In the genomic region with DNA sequence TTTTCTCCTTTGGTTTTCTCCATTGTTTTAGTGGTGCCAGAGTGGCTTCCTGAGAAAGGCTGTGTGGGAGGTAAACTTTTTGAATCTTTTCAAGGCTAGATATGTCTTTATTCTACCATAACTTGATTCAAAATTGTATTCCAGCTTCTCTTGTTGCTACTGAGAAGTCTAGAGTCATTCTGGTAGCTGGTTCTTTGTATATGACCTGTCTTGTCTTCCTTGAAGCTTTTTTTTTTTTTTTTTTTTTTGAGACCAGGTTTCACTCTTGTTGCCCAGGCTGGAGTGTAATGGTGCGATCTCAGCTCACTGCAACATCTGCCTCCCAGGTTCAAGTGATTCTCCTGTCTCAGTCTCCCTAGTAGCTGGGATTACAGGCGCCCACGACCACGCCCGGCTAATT, we compare ENCODE assay signal across 7 cellular contexts. TPM values are rescaled to one million over a fixed set of nuclear protein-coding genes. Genes with fewer than 3 reads are reported as not detected.
DNase-seq lines count a peak whose midpoint lies in the region; ATAC-seq lines count a peak whose summit lies in the region.
"Not testable (repeated sequence)": the region's sequence is repeated elsewhere in the genome, so short reads cannot be mapped to it uniquely, and the experiment has no call there.

No MANE protein-coding gene starts in this region.

- POLR2A ChIA-PET in CD4-positive, alpha-beta memory T cell (lab: Charles Lee; ENCODE audit: partially characterized antibody), result interaction anchor here (0.8 kb wide), 1 partner anchor 18 kb away, joined by 3 read pairs; no protein-coding TSS in a partner anchor
- POLR2A ChIA-PET in T-cell (lab: Charles Lee), result interaction anchor here (0.5 to 0.7 kb wide), 3 partner anchors 20 to 1897 kb away, joined by 3 to 5 read pairs (median 3); no protein-coding TSS in a partner anchor
- POLR2A ChIA-PET in activated CD4-positive, alpha-beta memory T cell treated with anti-CD3 and anti-CD28 coated beads, Interleukin-2, amount 10 ng/mL, durations not matched to agents 7 days and 5 days (lab: Charles Lee), result interaction anchor here (0.9 to 5.4 kb wide), 4 partner anchors 12 to 113 kb away, joined by 3 to 47 read pairs (median 10); no protein-coding TSS in a partner anchor

- not testable (repeated sequence) for H3K27me3 ChIP-seq in CD4-positive, alpha-beta memory T cell (ENCODE audit: insufficient read depth, low read length)

- H3K4me1 ChIP-seq in CD4-positive, alpha-beta memory T cell (ENCODE audit: insufficient read depth, low read length), result peaks cover 85% of the 10 kb centered on the region

- peaks cover 53 to 78% (median 70%) of the 10 kb centered on the region in 4 donors for H3K4me1 Mint-ChIP-seq in CD4-positive, alpha-beta memory T cell
- peaks cover 64 to 80% (median 79%) of the 10 kb centered on the region in 3 donors for H3K4me1 Mint-ChIP-seq in T-cell
- peaks cover 86% of the 10 kb centered on the region for H3K4me1 Mint-ChIP-seq in activated CD4-positive, alpha-beta memory T cell treated with anti-CD3 and anti-CD28 coated beads, Interleukin-2, amount 10 ng/mL, durations not matched to agents 7 days and 5 days
- H3K4me1 Mint-ChIP-seq in activated naive CD4-positive, alpha-beta T cell treated with anti-CD3 and anti-CD28 coated beads for 36 hours (ENCODE audit: low read depth), result peaks cover 82% of the 10 kb centered on the region
- H3K4me1 Mint-ChIP-seq in dendritic cell treated with granulocyte-macrophage colony-stimulating factor and Interleukin-4, amounts not matched to agents 40 ng/mL and 50 ng/mL, for 4 days (ENCODE audit: low read depth), result peaks cover 70% of the 10 kb centered on the region
- peaks cover 64 to 75% of the 10 kb centered on the region in 2 donors for H3K4me1 Mint-ChIP-seq in natural killer cell treated with Interleukin-12 subunit alpha and Interleukin-12 subunit beta and Interleukin-15 and Interleukin-18, amount 100 ng/mL, for 72 hours (ENCODE audit: low read depth in 2 of 2)

- intact Hi-C loops in CD4-positive, alpha-beta memory T cell (cut with micrococcal nuclease), result not testable (repeated sequence)
- intact Hi-C loops in activated naive CD4-positive, alpha-beta T cell treated with anti-CD3 and anti-CD28 coated beads for 36 hours (cut with micrococcal nuclease), result loop anchor here (1.0 to 5.0 kb wide), 4 partner anchors 37 to 1324 kb away; a partner anchor contains a TSS
- intact Hi-C loops in dendritic cell treated with granulocyte-macrophage colony-stimulating factor and Interleukin-4, amounts not matched to agents 40 ng/mL and 50 ng/mL, for 4 days (cut with micrococcal nuclease), result loop anchor here (5.0 kb wide), 1 partner anchor 45 kb away; no protein-coding TSS in a partner anchor

- H3K4me3 ChIP-seq in CD4-positive, alpha-beta memory T cell (ENCODE audit: low read length in 2 of 2), result not testable (repeated sequence)

- H3K27ac ChIP-seq in CD4-positive, alpha-beta memory T cell (ENCODE audit: low read depth, low read length), result not testable (repeated sequence)

- H3K4me3 Mint-ChIP-seq in CD4-positive, alpha-beta memory T cell, result peak overlapping the region in 7 of 8 donors; percentile 0 to 89 (median 63)
- H3K4me3 Mint-ChIP-seq in T-cell, result peak overlapping the region in 1 of 3 donors; percentile 58
- H3K4me3 Mint-ChIP-seq in activated CD4-positive, alpha-beta memory T cell treated with anti-CD3 and anti-CD28 coated beads, Interleukin-2, amount 10 ng/mL, durations not matched to agents 7 days and 5 days, result peak overlapping the region; percentile 56
- not testable (repeated sequence) for H3K4me3 Mint-ChIP-seq in activated naive CD4-positive, alpha-beta T cell treated with anti-CD3 and anti-CD28 coated beads for 36 hours
- peak overlapping the region; percentile 23 for H3K4me3 Mint-ChIP-seq in dendritic cell treated with granulocyte-macrophage colony-stimulating factor and Interleukin-4, amounts not matched to agents 40 ng/mL and 50 ng/mL, for 4 days
- peak overlapping the region; percentile 85 for H3K4me3 Mint-ChIP-seq in natural killer cell treated with Interleukin-12 subunit alpha and Interleukin-12 subunit beta and Interleukin-15 and Interleukin-18, amount 100 ng/mL, for 72 hours

- CTCF ChIA-PET in CD4-positive, alpha-beta memory T cell (lab: Charles Lee; ENCODE audit: partially characterized antibody), result not testable (repeated sequence)
- CTCF ChIA-PET in T-cell (lab: Charles Lee), result interaction anchor here (0.6 kb wide), 3 partner anchors 22 to 273 kb away, joined by 3 to 9 read pairs (median 4); no protein-coding TSS in a partner anchor
- CTCF ChIA-PET in activated CD4-positive, alpha-beta memory T cell treated with anti-CD3 and anti-CD28 coated beads, Interleukin-2, amount 10 ng/mL, durations not matched to agents 7 days and 5 days (lab: Charles Lee), result interaction anchor here (0.6 to 2.3 kb wide), 6 partner anchors 15 to 176 kb away, joined by 3 to 8 read pairs (median 4); a partner anchor contains a TSS
- CTCF ChIA-PET in activated naive CD4-positive, alpha-beta T cell treated with anti-CD3 and anti-CD28 coated beads for 36 hours (lab: Charles Lee), result interaction anchor here (1.7 kb wide), 1 partner anchor 19 kb away, joined by 5 read pairs; no protein-coding TSS in a partner anchor

- not testable (repeated sequence) for H3K36me3 ChIP-seq in CD4-positive, alpha-beta memory T cell (ENCODE audit: insufficient read depth, low read length)

- H3K9me3 Mint-ChIP-seq in CD4-positive, alpha-beta memory T cell; T-cell; activated naive CD4-positive, alpha-beta T cell treated with anti-CD3 and anti-CD28 coated beads for 36 hours; dendritic cell treated with granulocyte-macrophage colony-stimulating factor and Interleukin-4, amounts not matched to agents 40 ng/mL and 50 ng/mL, for 4 days: not testable (repeated sequence)
- peaks cover 15% of the 10 kb centered on the region for H3K9me3 Mint-ChIP-seq in activated CD4-positive, alpha-beta memory T cell treated with anti-CD3 and anti-CD28 coated beads, Interleukin-2, amount 10 ng/mL, durations not matched to agents 7 days and 5 days
- H3K9me3 Mint-ChIP-seq in natural killer cell treated with Interleukin-12 subunit alpha and Interleukin-12 subunit beta and Interleukin-15 and Interleukin-18, amount 100 ng/mL, for 72 hours, result peaks cover 15% of the 10 kb centered on the region

- H3K27me3 Mint-ChIP-seq in CD4-positive, alpha-beta memory T cell; T-cell; activated CD4-positive, alpha-beta memory T cell treated with anti-CD3 and anti-CD28 coated beads, Interleukin-2, amount 10 ng/mL, durations not matched to agents 7 days and 5 days; activated naive CD4-positive, alpha-beta T cell treated with anti-CD3 and anti-CD28 coated beads for 36 hours (ENCODE audit: low read depth): not testable (repeated sequence)
- peaks cover 12% of the 10 kb centered on the region for H3K27me3 Mint-ChIP-seq in dendritic cell treated with granulocyte-macrophage colony-stimulating factor and Interleukin-4, amounts not matched to agents 40 ng/mL and 50 ng/mL, for 4 days
- H3K27me3 Mint-ChIP-seq in natural killer cell treated with Interleukin-12 subunit alpha and Interleukin-12 subunit beta and Interleukin-15 and Interleukin-18, amount 100 ng/mL, for 72 hours, result peaks cover 12 to 22% of the 10 kb centered on the region in 2 donors

- H3K36me3 Mint-ChIP-seq in CD4-positive, alpha-beta memory T cell; T-cell; activated naive CD4-positive, alpha-beta T cell treated with anti-CD3 and anti-CD28 coated beads for 36 hours (ENCODE audit: low read depth); dendritic cell treated with granulocyte-macrophage colony-stimulating factor and Interleukin-4, amounts not matched to agents 40 ng/mL and 50 ng/mL, for 4 days (ENCODE audit: low read depth): not testable (repeated sequence)
- peaks cover 37% of the 10 kb centered on the region for H3K36me3 Mint-ChIP-seq in activated CD4-positive, alpha-beta memory T cell treated with anti-CD3 and anti-CD28 coated beads, Interleukin-2, amount 10 ng/mL, durations not matched to agents 7 days and 5 days (ENCODE audit: low read depth)
- peaks cover 27% of the 10 kb centered on the region for H3K36me3 Mint-ChIP-seq in natural killer cell treated with Interleukin-12 subunit alpha and Interleukin-12 subunit beta and Interleukin-15 and Interleukin-18, amount 100 ng/mL, for 72 hours

- H3K27ac Mint-ChIP-seq in CD4-positive, alpha-beta memory T cell, result peak overlapping the region in 6 of 7 donors; percentile 27 to 89 (median 73)
- H3K27ac Mint-ChIP-seq in T-cell, result peak overlapping the region; percentile 88 to 93
- H3K27ac Mint-ChIP-seq in activated CD4-positive, alpha-beta memory T cell treated with anti-CD3 and anti-CD28 coated beads, Interleukin-2, amount 10 ng/mL, durations not matched to agents 7 days and 5 days, result peak overlapping the region; percentile 91
- peak overlapping the region; percentile 71 for H3K27ac Mint-ChIP-seq in activated naive CD4-positive, alpha-beta T cell treated with anti-CD3 and anti-CD28 coated beads for 36 hours
- H3K27ac Mint-ChIP-seq in dendritic cell treated with granulocyte-macrophage colony-stimulating factor and Interleukin-4, amounts not matched to agents 40 ng/mL and 50 ng/mL, for 4 days, result peak overlapping the region; percentile 85
- H3K27ac Mint-ChIP-seq in natural killer cell treated with Interleukin-12 subunit alpha and Interleukin-12 subunit beta and Interleukin-15 and Interleukin-18, amount 100 ng/mL, for 72 hours, result peak overlapping the region; percentile 90 to 96

- peak; percentile 39 for ATAC-seq in HG02885 (IDR thresholded peaks at IDR 0.05; ENCODE audit: poor library complexity, unreplicated experiment)
- not testable (repeated sequence) for ATAC-seq in T-cell (replicated peaks in 1 of 4)
- ATAC-seq in natural killer cell treated with Interleukin-12 subunit alpha and Interleukin-12 subunit beta and Interleukin-15 and Interleukin-18, amount 100 ng/mL, for 72 hours, result peak; percentile 73 to 78

- H3K9me3 ChIP-seq in CD4-positive, alpha-beta memory T cell (ENCODE audit: control insufficient read depth in 1 of 2, low read length in 2 of 2), result not testable (repeated sequence)

- not testable (repeated sequence) for DNase-seq in CD4-positive, alpha-beta memory T cell; T-cell; activated CD4-positive, alpha-beta memory T cell treated with anti-CD3 and anti-CD28 coated beads, Interleukin-2, amount 10 ng/mL, durations not matched to agents 7 days and 5 days; activated naive CD4-positive, alpha-beta T cell treated with anti-CD3 and anti-CD28 coated beads for 36 hours; natural killer cell treated with Interleukin-12 subunit alpha and Interleukin-12 subunit beta and Interleukin-15 and Interleukin-18, amount 100 ng/mL, for 72 hours (ENCODE audit: low spot score)

RNA-seq across cellular contexts. Expression of a gene that starts 49.7 kb away (rescaled TPM):
- not detected for total RNA-seq in CD4-positive, alpha-beta memory T cell
- polyA plus RNA-seq in CD4-positive, alpha-beta memory T cell, result not detected
- total RNA-seq in T-cell, result 1 to 10 TPM in 1 of 5 donors, under 1 TPM in 1, not detected in 3; 0.68 to 1.2 TPM
- total RNA-seq in activated CD4-positive, alpha-beta memory T cell treated with anti-CD3 and anti-CD28 coated beads, Interleukin-2, amount 10 ng/mL, durations not matched to agents 7 days and 5 days, result under 1 TPM; 0.40 to 0.53 TPM
- total RNA-seq in activated naive CD4-positive, alpha-beta T cell treated with anti-CD3 and anti-CD28 coated beads for 36 hours, result 1 to 10 TPM; 3.8 to 4.0 TPM
- total RNA-seq in natural killer cell treated with Interleukin-12 subunit alpha and Interleukin-12 subunit beta and Interleukin-15 and Interleukin-18, amount 100 ng/mL, for 72 hours, result 100 to 1,000 TPM; 151 to 253 TPM

Comparison
In these comparisons a context has a peak if more than half of its experiments do, and no peak if none do; other contexts are left out.
1. RNA of a gene that starts 49.7 kb away (total RNA-seq): 151 to 253 TPM in natural killer cell treated with Interleukin-12 subunit alpha and Interleukin-12 subunit beta and Interleukin-15 and Interleukin-18, amount 100 ng/mL, for 72 hours; 3.8 to 4.0 TPM in activated naive CD4-positive, alpha-beta T cell treated with anti-CD3 and anti-CD28 coated beads for 36 hours, 0.40 to 0.53 TPM in activated CD4-positive, alpha-beta memory T cell treated with anti-CD3 and anti-CD28 coated beads, Interleukin-2, amount 10 ng/mL, durations not matched to agents 7 days and 5 days, 0.68 to 1.2 TPM in T-cell and not detected in CD4-positive, alpha-beta memory T cell; every median in the first group is over 10 times any median in the second.
2. Peak in every context shown above with its lines, with median percentiles within 50 percentile points of each other: H3K27ac Mint-ChIP-seq.